1 cellular context compared by ENCODE assay signal in genomic region chr11:65134240-65134951, GRCh38.
TF ChIP-seq lines count a peak whose summit lies in the region.

Gene SYVN1 (minus strand): TSS chr11:65134519. CDS start chr11:65133601, 918 bp downstream.

TF ChIP-seq in HEK293, 187 proteins besides CTCF, POLR2A, EP300 and RAD21 (continued from another document and continues in another):
- TF ChIP-seq, protein P1, sequence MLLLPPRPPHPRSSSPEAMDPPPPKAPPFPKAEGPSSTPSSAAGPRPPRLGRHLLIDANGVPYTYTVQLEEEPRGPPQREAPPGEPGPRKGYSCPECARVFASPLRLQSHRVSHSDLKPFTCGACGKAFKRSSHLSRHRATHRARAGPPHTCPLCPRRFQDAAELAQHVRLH (tag by site-specific recombination; IDR thresholded peaks at IDR 0.05), result peak; percentile 94
- TF ChIP-seq HOXD13 (CRISPR knock-in tag; IDR thresholded peaks at IDR 0.05; ENCODE audit: borderline replicate concordance) (no peak), ZNF596 (tag by site-specific recombination; IDR thresholded peaks at IDR 0.05) (no peak), ZNF792 (tag by site-specific recombination; IDR thresholded peaks at IDR 0.05) (no peak), ZNF174 (tag by site-specific recombination; IDR thresholded peaks at IDR 0.05) (no peak), ZNF747 (tag by site-specific recombination; IDR thresholded peaks at IDR 0.05) (no peak), ZNF571 (tag by site-specific recombination; IDR thresholded peaks at IDR 0.05) (no peak), ZNF292 (tag by site-specific recombination; IDR thresholded peaks at IDR 0.05; ENCODE audit: borderline replicate concordance, low read depth) (no peak), KLF10 (tag by site-specific recombination; IDR thresholded peaks at IDR 0.05) (peak; percentile 23; the same call in 1 of the 2 replicates), ZNF670 (tag by site-specific recombination; IDR thresholded peaks at IDR 0.05; ENCODE audit: low read depth) (no peak), ZNF837 (tag by site-specific recombination; IDR thresholded peaks at IDR 0.05) (no peak), ZNF140 (tag by site-specific recombination; IDR thresholded peaks at IDR 0.05) (no peak), ZNF362 (tag by site-specific recombination; IDR thresholded peaks at IDR 0.05) (no peak), ZBTB26 (tag by site-specific recombination; optimal IDR thresholded peaks at IDR 0.05) (peak; percentile 89), HOXA7 (CRISPR knock-in tag; IDR thresholded peaks at IDR 0.05; ENCODE audit: borderline replicate concordance) (no peak), ZNF530 (tag by site-specific recombination; IDR thresholded peaks at IDR 0.05; ENCODE audit: low read depth) (no peak), KLF7 (tag by site-specific recombination; IDR thresholded peaks at IDR 0.05; ENCODE audit: borderline replicate concordance) (no peak; the same call in 1 of the 2 replicates), SALL2 (tag by site-specific recombination; IDR thresholded peaks at IDR 0.05; ENCODE audit: borderline replicate concordance) (no peak), ZNF473 (tag by site-specific recombination; IDR thresholded peaks at IDR 0.05) (no peak), ZNF529 (tag by site-specific recombination; IDR thresholded peaks at IDR 0.05; ENCODE audit: insufficient replicate concordance) (no peak), ZBTB21 (tag by site-specific recombination; IDR thresholded peaks at IDR 0.05) (peak; percentile 38), ZNF768 (tag by site-specific recombination; IDR thresholded peaks at IDR 0.05) (no peak), ZNF132 (tag by site-specific recombination; IDR thresholded peaks at IDR 0.05; ENCODE audit: borderline replicate concordance) (no peak), ZNF18 (tag by site-specific recombination; IDR thresholded peaks at IDR 0.05) (0 out of 2 replicates have a peak, but pooled peaks have one; percentile 13), GFI1B (tag by site-specific recombination; IDR thresholded peaks at IDR 0.05) (no peak), ZBTB8A (tag by site-specific recombination; IDR thresholded peaks at IDR 0.05) (no peak), ZNF776 (tag by site-specific recombination; IDR thresholded peaks at IDR 0.05; ENCODE audit: borderline replicate concordance) (no peak), ZNF280D (tag by site-specific recombination; IDR thresholded peaks at IDR 0.05) (no peak), ZNF175 (tag by site-specific recombination; IDR thresholded peaks at IDR 0.05) (no peak), ZNF311 (tag by site-specific recombination; IDR thresholded peaks at IDR 0.05; ENCODE audit: borderline replicate concordance) (no peak), ZNF223 (tag by site-specific recombination; IDR thresholded peaks at IDR 0.05) (no peak), SCRT1 (tag by site-specific recombination; IDR thresholded peaks at IDR 0.05; ENCODE audit: borderline replicate concordance) (no peak), EGR2 (tag by site-specific recombination; IDR thresholded peaks at IDR 0.05; ENCODE audit: low read depth) (0 out of 2 replicates have a peak, but pooled peaks have one; percentile 19), ZNF155 (tag by site-specific recombination; IDR thresholded peaks at IDR 0.05) (no peak), ZFP3 (tag by site-specific recombination; IDR thresholded peaks at IDR 0.05; ENCODE audit: low read depth) (no peak), ZNF548 (tag by site-specific recombination; IDR thresholded peaks at IDR 0.05) (no peak), ZNF426 (tag by site-specific recombination; IDR thresholded peaks at IDR 0.05) (no peak), TRIM28 (IDR thresholded peaks at IDR 0.05; ENCODE audit: borderline replicate concordance, low read length) (no peak), YY1 (tag by site-specific recombination; IDR thresholded peaks at IDR 0.05) (peak; percentile 36; the same call in 1 of the 2 replicates), ZNF654 (tag by site-specific recombination; IDR thresholded peaks at IDR 0.05; ENCODE audit: low read depth) (no peak), RBAK (tag by site-specific recombination; IDR thresholded peaks at IDR 0.05) (no peak), ZNF391 (tag by site-specific recombination; IDR thresholded peaks at IDR 0.05; ENCODE audit: borderline replicate concordance, low read depth) (peak; percentile 53; the same call in 1 of the 2 replicates), ZNF37A (tag by site-specific recombination; IDR thresholded peaks at IDR 0.05) (no peak), ZXDB (tag by site-specific recombination; IDR thresholded peaks at IDR 0.05) (peak; percentile 89), ZNF169 (tag by site-specific recombination; IDR thresholded peaks at IDR 0.05) (no peak)
- TF ChIP-seq, protein P2, sequence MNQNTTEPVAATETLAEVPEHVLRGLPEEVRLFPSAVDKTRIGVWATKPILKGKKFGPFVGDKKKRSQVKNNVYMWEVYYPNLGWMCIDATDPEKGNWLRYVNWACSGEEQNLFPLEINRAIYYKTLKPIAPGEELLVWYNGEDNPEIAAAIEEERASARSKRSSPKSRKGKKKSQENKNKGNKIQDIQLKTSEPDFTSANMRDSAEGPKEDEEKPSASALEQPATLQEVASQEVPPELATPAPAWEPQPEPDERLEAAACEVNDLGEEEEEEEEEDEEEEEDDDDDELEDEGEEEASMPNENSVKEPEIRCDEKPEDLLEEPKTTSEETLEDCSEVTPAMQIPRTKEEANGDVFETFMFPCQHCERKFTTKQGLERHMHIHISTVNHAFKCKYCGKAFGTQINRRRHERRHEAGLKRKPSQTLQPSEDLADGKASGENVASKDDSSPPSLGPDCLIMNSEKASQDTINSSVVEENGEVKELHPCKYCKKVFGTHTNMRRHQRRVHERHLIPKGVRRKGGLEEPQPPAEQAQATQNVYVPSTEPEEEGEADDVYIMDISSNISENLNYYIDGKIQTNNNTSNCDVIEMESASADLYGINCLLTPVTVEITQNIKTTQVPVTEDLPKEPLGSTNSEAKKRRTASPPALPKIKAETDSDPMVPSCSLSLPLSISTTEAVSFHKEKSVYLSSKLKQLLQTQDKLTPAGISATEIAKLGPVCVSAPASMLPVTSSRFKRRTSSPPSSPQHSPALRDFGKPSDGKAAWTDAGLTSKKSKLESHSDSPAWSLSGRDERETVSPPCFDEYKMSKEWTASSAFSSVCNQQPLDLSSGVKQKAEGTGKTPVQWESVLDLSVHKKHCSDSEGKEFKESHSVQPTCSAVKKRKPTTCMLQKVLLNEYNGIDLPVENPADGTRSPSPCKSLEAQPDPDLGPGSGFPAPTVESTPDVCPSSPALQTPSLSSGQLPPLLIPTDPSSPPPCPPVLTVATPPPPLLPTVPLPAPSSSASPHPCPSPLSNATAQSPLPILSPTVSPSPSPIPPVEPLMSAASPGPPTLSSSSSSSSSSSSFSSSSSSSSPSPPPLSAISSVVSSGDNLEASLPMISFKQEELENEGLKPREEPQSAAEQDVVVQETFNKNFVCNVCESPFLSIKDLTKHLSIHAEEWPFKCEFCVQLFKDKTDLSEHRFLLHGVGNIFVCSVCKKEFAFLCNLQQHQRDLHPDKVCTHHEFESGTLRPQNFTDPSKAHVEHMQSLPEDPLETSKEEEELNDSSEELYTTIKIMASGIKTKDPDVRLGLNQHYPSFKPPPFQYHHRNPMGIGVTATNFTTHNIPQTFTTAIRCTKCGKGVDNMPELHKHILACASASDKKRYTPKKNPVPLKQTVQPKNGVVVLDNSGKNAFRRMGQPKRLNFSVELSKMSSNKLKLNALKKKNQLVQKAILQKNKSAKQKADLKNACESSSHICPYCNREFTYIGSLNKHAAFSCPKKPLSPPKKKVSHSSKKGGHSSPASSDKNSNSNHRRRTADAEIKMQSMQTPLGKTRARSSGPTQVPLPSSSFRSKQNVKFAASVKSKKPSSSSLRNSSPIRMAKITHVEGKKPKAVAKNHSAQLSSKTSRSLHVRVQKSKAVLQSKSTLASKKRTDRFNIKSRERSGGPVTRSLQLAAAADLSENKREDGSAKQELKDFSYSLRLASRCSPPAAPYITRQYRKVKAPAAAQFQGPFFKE (tag by site-specific recombination; IDR thresholded peaks at IDR 0.05; ENCODE audit: borderline replicate concordance), result no peak
- TF ChIP-seq, protein P3, sequence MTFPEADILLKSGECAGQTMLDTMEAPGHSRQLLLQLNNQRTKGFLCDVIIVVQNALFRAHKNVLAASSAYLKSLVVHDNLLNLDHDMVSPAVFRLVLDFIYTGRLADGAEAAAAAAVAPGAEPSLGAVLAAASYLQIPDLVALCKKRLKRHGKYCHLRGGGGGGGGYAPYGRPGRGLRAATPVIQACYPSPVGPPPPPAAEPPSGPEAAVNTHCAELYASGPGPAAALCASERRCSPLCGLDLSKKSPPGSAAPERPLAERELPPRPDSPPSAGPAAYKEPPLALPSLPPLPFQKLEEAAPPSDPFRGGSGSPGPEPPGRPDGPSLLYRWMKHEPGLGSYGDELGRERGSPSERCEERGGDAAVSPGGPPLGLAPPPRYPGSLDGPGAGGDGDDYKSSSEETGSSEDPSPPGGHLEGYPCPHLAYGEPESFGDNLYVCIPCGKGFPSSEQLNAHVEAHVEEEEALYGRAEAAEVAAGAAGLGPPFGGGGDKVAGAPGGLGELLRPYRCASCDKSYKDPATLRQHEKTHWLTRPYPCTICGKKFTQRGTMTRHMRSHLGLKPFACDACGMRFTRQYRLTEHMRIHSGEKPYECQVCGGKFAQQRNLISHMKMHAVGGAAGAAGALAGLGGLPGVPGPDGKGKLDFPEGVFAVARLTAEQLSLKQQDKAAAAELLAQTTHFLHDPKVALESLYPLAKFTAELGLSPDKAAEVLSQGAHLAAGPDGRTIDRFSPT (tag by site-specific recombination; IDR thresholded peaks at IDR 0.05), result no peak; the same call in 1 of the 2 replicates
- TF ChIP-seq, protein P4, sequence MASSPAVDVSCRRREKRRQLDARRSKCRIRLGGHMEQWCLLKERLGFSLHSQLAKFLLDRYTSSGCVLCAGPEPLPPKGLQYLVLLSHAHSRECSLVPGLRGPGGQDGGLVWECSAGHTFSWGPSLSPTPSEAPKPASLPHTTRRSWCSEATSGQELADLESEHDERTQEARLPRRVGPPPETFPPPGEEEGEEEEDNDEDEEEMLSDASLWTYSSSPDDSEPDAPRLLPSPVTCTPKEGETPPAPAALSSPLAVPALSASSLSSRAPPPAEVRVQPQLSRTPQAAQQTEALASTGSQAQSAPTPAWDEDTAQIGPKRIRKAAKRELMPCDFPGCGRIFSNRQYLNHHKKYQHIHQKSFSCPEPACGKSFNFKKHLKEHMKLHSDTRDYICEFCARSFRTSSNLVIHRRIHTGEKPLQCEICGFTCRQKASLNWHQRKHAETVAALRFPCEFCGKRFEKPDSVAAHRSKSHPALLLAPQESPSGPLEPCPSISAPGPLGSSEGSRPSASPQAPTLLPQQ (tag by site-specific recombination; IDR thresholded peaks at IDR 0.05), result peak; percentile 94
